ENCODE assay signal across 17 cellular contexts in the genomic region with DNA sequence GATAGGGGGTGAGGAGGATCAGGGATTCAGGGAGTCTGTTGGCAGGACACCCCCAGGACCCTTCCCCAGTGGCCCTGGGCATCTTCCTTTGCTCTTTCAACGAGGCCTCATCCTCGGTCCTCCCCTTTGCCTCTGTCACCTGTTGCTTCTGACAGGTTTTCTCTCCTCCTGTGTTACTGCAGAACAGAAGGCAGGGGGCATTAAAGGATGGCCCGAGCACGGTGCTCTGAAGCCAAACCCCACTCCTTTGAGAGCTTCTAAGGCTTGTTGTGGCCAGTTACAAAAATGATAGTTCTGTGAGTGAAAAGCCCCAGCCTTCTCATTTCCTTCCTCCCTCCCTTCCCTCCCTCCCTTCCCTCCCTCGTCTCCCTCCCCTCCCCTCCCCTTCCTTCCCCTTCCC.
DNase-seq lines count a peak whose midpoint lies in the region; ATAC-seq and TF ChIP-seq lines count a peak whose summit lies in the region.
"Had no signal": no experiment of that assay in that cellular context is flagged by ENCODE, and none has a peak within 500 bp of the region (broad histone marks: within the 10 kb centered on the region; RNA-seq: fewer than 3 reads in every experiment).

No MANE protein-coding gene starts in this region.

- peaks cover 1% of the 10 kb centered on the region; the same call in 1 of the 2 replicates for H3K4me1 Mint-ChIP-seq in WTC11
- H3K4me1 Mint-ChIP-seq: T-cell had no signal

- no peak overlapping the region for H2AFZ ChIP-seq in HCT116 (ENCODE audit: low read depth, low read length, poor library complexity, severe bottlenecking)

- H3K4ac ChIP-seq in mesendoderm (ENCODE audit: low read depth, low read length), result no peak overlapping the region

- H3K4me3 Mint-ChIP-seq in WTC11, result no peak overlapping the region
- H3K4me3 Mint-ChIP-seq: T-cell had no signal

- peak; percentile 17; the same call in 1 of the 2 replicates for TF ChIP-seq RAD21 in HCT116 (IDR thresholded peaks at IDR 0.05; ENCODE audit: low read depth)

- H4K20me1 ChIP-seq in HCT116 (ENCODE audit: insufficient read depth), result no peaks in the 10 kb centered on the region

- peaks cover 3% of the 10 kb centered on the region; the same call in 1 of the 2 replicates for H3K27me3 Mint-ChIP-seq in WTC11 (ENCODE audit: low read depth)

- no peak overlapping the region for H2BK120ac ChIP-seq in mesendoderm (ENCODE audit: low read depth, low read length)

- no peak overlapping the region for H3K4me2 ChIP-seq in HCT116 (ENCODE audit: low read length)
- no peak overlapping the region for H3K4me2 ChIP-seq in mesendoderm (ENCODE audit: low read length)

- no peak overlapping the region for H2AK5ac ChIP-seq in mesendoderm (ENCODE audit: low read length)

- TF ChIP-seq POLR2A in HCT116 (IDR thresholded peaks at IDR 0.05; ENCODE audit: borderline replicate concordance, extremely low read depth, insufficient read depth, insufficient read length), result no peak

- no peaks in the 10 kb centered on the region for H3K36me3 ChIP-seq in HCT116 (ENCODE audit: control insufficient read depth in 1 of 2, insufficient read depth in 2 of 2, low read length in 2 of 2)
- no peaks in the 10 kb centered on the region for H3K36me3 ChIP-seq in mesendoderm (ENCODE audit: control insufficient read depth, insufficient read depth, low read length)
- H3K36me3 ChIP-seq: BE2C had no signal

- H3K4me3 ChIP-seq in HCT116 (replicated peaks in 1 of 2; ENCODE audit: low read depth in 1 of 2, low read length in 2 of 2) (no peak overlapping the region), mesendoderm (ENCODE audit: low read length) (no peak overlapping the region)

- RAD21 ChIA-PET in HCT116 (lab: Charles Lee; ENCODE audit: low non-redundant PET in 1 of 2, low total read pairs in 2 of 2, uncharacterized antibody in 2 of 2, unreplicated experiment in 2 of 2), result no interaction called here

- TF ChIP-seq CTCF in GM13977 (IDR thresholded peaks at IDR 0.05; ENCODE audit: extremely low read depth, insufficient read depth, missing control alignments), result peak; percentile 2
- no peak for TF ChIP-seq CTCF in HCT116 (IDR thresholded peaks at IDR 0.05 in 2 of 3, conservative IDR thresholded peaks at IDR 0.05 in 1 of 3; ENCODE audit: borderline replicate concordance in 1 of 3, insufficient read depth in 1 of 3, low read depth in 2 of 3, low read length in 2 of 3)
- TF ChIP-seq CTCF in WTC11 (IDR thresholded peaks at IDR 0.05), result no peak

- no peak overlapping the region for H3K23ac ChIP-seq in mesendoderm (ENCODE audit: low read length)

- in situ Hi-C loops in GM13977 (cut with MboI; ENCODE audit: low pct_unique_long_range_greater_than_20kb, low sequenced_read_pairs, unreplicated experiment), result no loop called here

- no peak overlapping the region for H3K56ac ChIP-seq in mesendoderm (ENCODE audit: low read length)

- H3K9me3 ChIP-seq in HCT116 (ENCODE audit: control insufficient read depth in 1 of 2, insufficient read depth in 1 of 2, low read depth in 1 of 2, low read length in 2 of 2), result no peaks in the 10 kb centered on the region
- H3K9me3 ChIP-seq: BE2C had no signal

- H3K79me1 ChIP-seq in mesendoderm (ENCODE audit: low read length), result no peaks in the 10 kb centered on the region

- H3K79me2 ChIP-seq in HCT116 (ENCODE audit: insufficient read depth, low read length) (no peaks in the 10 kb centered on the region), mesendoderm (ENCODE audit: control insufficient read depth, insufficient read depth, low read length) (no peaks in the 10 kb centered on the region)

- POLR2A ChIA-PET in HCT116 (lab: Charles Lee) (no interaction called here), WTC11 (lab: Charles Lee) (no interaction called here)

- H3K9me3 Mint-ChIP-seq in WTC11, result peaks cover 14% of the 10 kb centered on the region

- intact Hi-C loops in HCT116 (cut with micrococcal nuclease), result no loop called here

- no peaks in the 10 kb centered on the region; the same call in 1 of the 2 replicates for H3K36me3 Mint-ChIP-seq in WTC11
- H3K36me3 Mint-ChIP-seq: T-cell had no signal

- no peak overlapping the region for H3K27ac Mint-ChIP-seq in WTC11
- H3K27ac Mint-ChIP-seq: T-cell had no signal

- no peaks in the 10 kb centered on the region for H3K9me2 ChIP-seq in HCT116 (ENCODE audit: insufficient read depth)

- H3K27ac ChIP-seq in HCT116 (ENCODE audit: low read depth, low read length) (no peak overlapping the region), mesendoderm (ENCODE audit: low read depth, low read length) (no peak overlapping the region)
- H3K27ac ChIP-seq: RWPE1 had no signal

- CTCF ChIA-PET in HCT116 (lab: Charles Lee) (no interaction called here), WTC11 (lab: Charles Lee) (interaction anchor here (1.0 to 1.2 kb wide), 2 partner anchors 55 to 61 kb away, joined by 4 read pairs; no protein-coding TSS in a partner anchor)

- no TSS peak for BruUV-seq in HCT116 (replicated peaks; lab: Mats Ljungman, UMichigan)

- no peak overlapping the region for H4K8ac ChIP-seq in mesendoderm (ENCODE audit: low read depth, low read length)

- H3K4me1 ChIP-seq in HCT116 (ENCODE audit: control insufficient read depth in 1 of 2, insufficient read depth in 2 of 2, low read length in 2 of 2) (peaks cover 0 to 12% of the 10 kb centered on the region in 2 experiments; a peak in 2 of 4 replicates), mesendoderm (ENCODE audit: control insufficient read depth, low read depth, low read length) (no peaks in the 10 kb centered on the region)
- H3K4me1 ChIP-seq: BE2C had no signal

- H2BK5ac ChIP-seq in mesendoderm (ENCODE audit: low read length), result no peak overlapping the region

- H4K5ac ChIP-seq in mesendoderm (ENCODE audit: low read length), result no peak overlapping the region

- WGBS in mesendoderm (ENCODE audit: extremely low coverage, insufficient coverage, low lambda C conversion rate), result no CpG with 5 or more reads among the region's 5 CpGs

- H2BK15ac ChIP-seq in mesendoderm (replicated peaks; ENCODE audit: low read depth), result no peak overlapping the region

- no peak overlapping the region for H3K18ac ChIP-seq in mesendoderm (ENCODE audit: low read length)

- no peak for DNase-seq in GM13977 (ENCODE audit: low spot score)
- no peak for DNase-seq in HCT116 (ENCODE audit: low read depth, low spot score)
- no peak for DNase-seq in WTC11 (ENCODE audit: low spot score)
- peak; percentile 27 for DNase-seq in mesendoderm
- no peak for DNase-seq in left lobe of liver (ENCODE audit: low spot score)
- no peak for DNase-seq in dermis blood vessel endothelial cell
- DNase-seq: BE2C, DMS79, KG1, NCI-H1092 treated with DMSO at 0.1 percent for 48 hours, NCI-H1694, NCI-H2081 treated with DMSO at 0.1 percent for 48 hours, NCI-H446, NCI-H526, T-cell had no signal

- ATAC-seq in HCT116, result no peak
- peak; percentile 39; the same call in 1 of the 2 replicates for ATAC-seq in WTC11
- no peak for ATAC-seq in GM19452 (IDR thresholded peaks at IDR 0.05; ENCODE audit: unreplicated experiment)
- no peak for ATAC-seq in left lobe of liver
- ATAC-seq: T-cell had no signal

- no peaks in the 10 kb centered on the region; the same call in 1 of the 2 replicates for H3K27me3 ChIP-seq in HCT116 (ENCODE audit: insufficient read depth, low read length)
- H3K27me3 ChIP-seq in mesendoderm (ENCODE audit: insufficient read depth, low read length, poor library complexity), result peaks cover 2% of the 10 kb centered on the region
- H3K27me3 ChIP-seq: BE2C had no signal

- H3K9ac ChIP-seq in HCT116 (ENCODE audit: low read length) (no peak overlapping the region), mesendoderm (ENCODE audit: low read length) (no peak overlapping the region)

TF ChIP-seq in HCT116, 20 proteins besides CTCF, POLR2A, EP300 and RAD21:
- no peak for TF ChIP-seq JUND (IDR thresholded peaks at IDR 0.05)
- no peak for TF ChIP-seq SRF (IDR thresholded peaks at IDR 0.05; ENCODE audit: low read depth)
- TF ChIP-seq FOSL1 (IDR thresholded peaks at IDR 0.05; ENCODE audit: low read depth), result no peak
- TF ChIP-seq EZH2 (IDR thresholded peaks at IDR 0.05), result no peak
- TF ChIP-seq, protein P1, sequence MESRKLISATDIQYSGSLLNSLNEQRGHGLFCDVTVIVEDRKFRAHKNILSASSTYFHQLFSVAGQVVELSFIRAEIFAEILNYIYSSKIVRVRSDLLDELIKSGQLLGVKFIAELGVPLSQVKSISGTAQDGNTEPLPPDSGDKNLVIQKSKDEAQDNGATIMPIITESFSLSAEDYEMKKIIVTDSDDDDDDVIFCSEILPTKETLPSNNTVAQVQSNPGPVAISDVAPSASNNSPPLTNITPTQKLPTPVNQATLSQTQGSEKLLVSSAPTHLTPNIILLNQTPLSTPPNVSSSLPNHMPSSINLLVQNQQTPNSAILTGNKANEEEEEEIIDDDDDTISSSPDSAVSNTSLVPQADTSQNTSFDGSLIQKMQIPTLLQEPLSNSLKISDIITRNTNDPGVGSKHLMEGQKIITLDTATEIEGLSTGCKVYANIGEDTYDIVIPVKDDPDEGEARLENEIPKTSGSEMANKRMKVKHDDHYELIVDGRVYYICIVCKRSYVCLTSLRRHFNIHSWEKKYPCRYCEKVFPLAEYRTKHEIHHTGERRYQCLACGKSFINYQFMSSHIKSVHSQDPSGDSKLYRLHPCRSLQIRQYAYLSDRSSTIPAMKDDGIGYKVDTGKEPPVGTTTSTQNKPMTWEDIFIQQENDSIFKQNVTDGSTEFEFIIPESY (IDR thresholded peaks at IDR 0.05; ENCODE audit: extremely low read depth, insufficient replicate concordance, low read length), result no peak
- TF ChIP-seq SP1 (IDR thresholded peaks at IDR 0.05; ENCODE audit: low read depth), result no peak
